In the genomic region with DNA sequence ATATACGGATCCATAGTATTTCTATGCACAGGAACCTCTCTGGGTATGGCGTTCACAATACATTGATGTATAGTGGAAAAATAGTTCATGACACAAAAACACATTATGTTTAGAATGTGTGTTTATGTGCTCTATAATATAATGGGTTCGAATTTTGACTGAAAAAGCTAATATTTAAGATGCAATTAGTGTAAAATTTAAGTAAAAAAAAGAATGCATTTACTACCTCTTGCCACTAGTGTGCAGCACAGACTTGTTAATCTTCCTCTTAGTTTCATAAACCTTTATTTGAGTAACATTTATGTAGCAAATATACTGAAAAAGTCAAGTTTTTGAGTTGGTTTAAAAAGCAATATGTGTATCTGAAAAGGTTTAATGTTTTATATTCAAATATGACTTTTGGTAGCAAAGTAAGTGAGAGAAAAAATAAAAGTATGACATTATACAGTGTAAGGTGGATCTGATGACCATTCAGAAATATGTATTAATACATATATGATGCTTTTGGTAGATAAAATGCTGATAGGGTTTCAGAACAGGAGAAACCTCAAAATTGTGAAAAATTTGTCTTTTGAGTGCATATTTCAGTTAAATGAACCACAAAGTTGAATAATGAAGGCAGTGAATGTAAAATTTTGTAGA, we compare ENCODE assay signal across 8 cellular contexts. TPM values are rescaled to one million over a fixed set of nuclear protein-coding genes. Genes with fewer than 3 reads are reported as not detected.
DNase-seq lines count a peak whose midpoint lies in the region; TF ChIP-seq lines count a peak whose summit lies in the region.

No MANE protein-coding gene starts in this region.

- no peak overlapping the region for H3K4me3 Mint-ChIP-seq in HFFc6

- H3K9me3 ChIP-seq in OCI-LY3 (ENCODE audit: insufficient read depth, low read length) = no peaks in the 10 kb centered on the region
- H3K9me3 ChIP-seq in smooth muscle cell (replicated peaks; ENCODE audit: low read depth) = no peaks in the 10 kb centered on the region

- H3K27ac ChIP-seq in OCI-LY3 (ENCODE audit: low read length) (no peak overlapping the region), smooth muscle cell (ENCODE audit: low read depth) (no peak overlapping the region)

- no peak for TF ChIP-seq POLR2A in erythroblast (IDR thresholded peaks at IDR 0.05; ENCODE audit: low read length)

- no peaks in the 10 kb centered on the region for H3K36me3 Mint-ChIP-seq in HFFc6 (ENCODE audit: low read depth)

- no peaks in the 10 kb centered on the region for H3K27me3 Mint-ChIP-seq in HFFc6 (ENCODE audit: insufficient read depth)

- H2AFZ ChIP-seq in OCI-LY3 (ENCODE audit: low read depth, low read length) (no peak overlapping the region), smooth muscle cell (ENCODE audit: low read depth) (no peak overlapping the region)

- H3K27me3 ChIP-seq in OCI-LY3 (ENCODE audit: low read depth, low read length) (no peaks in the 10 kb centered on the region), smooth muscle cell (ENCODE audit: low read depth) (no peaks in the 10 kb centered on the region)

- H4K20me1 ChIP-seq in OCI-LY3 (ENCODE audit: insufficient read depth, low read length) (no peaks in the 10 kb centered on the region), smooth muscle cell (ENCODE audit: low read depth) (no peaks in the 10 kb centered on the region)

- H3K79me2 ChIP-seq in OCI-LY3 (ENCODE audit: low read length) (no peaks in the 10 kb centered on the region), smooth muscle cell (ENCODE audit: low read depth) (no peaks in the 10 kb centered on the region)

- TF ChIP-seq CTCF in HFFc6 (IDR thresholded peaks at IDR 0.05) (peak; percentile 85), OCI-LY3 (IDR thresholded peaks at IDR 0.05; ENCODE audit: low read depth, low read length) (peak; percentile 97), smooth muscle cell (IDR thresholded peaks at IDR 0.05; ENCODE audit: borderline replicate concordance, insufficient read depth, poor library complexity, severe bottlenecking) (peak; percentile 75)

- H3K4me2 ChIP-seq in OCI-LY3 (ENCODE audit: low read length) (peak overlapping the region; percentile 13), smooth muscle cell (no peak overlapping the region)

- H3F3A ChIP-seq in smooth muscle cell (ENCODE audit: low read depth) = no peaks in the 10 kb centered on the region

- H3K9ac ChIP-seq in OCI-LY3 (ENCODE audit: low read length) (no peak overlapping the region), smooth muscle cell (ENCODE audit: low read depth) (no peak overlapping the region)

- no peak overlapping the region for H3K27ac Mint-ChIP-seq in HFFc6

- no peaks in the 10 kb centered on the region for H3K36me3 ChIP-seq in OCI-LY3 (replicated peaks; ENCODE audit: low read depth, low read length)
- H3K36me3 ChIP-seq in smooth muscle cell (ENCODE audit: low read depth) = no peaks in the 10 kb centered on the region

- H3K9me3 Mint-ChIP-seq in HFFc6 = no peaks in the 10 kb centered on the region

- H3K4me1 ChIP-seq in OCI-LY3 (ENCODE audit: low read length) (no peaks in the 10 kb centered on the region), smooth muscle cell (ENCODE audit: low read depth) (no peaks in the 10 kb centered on the region)

- peak; percentile 57 for DNase-seq in ELR (ENCODE audit: low read depth)
- peak; percentile 27 for DNase-seq in HFFc6
- DNase-seq in erythroblast (lab: John Stamatoyannopoulos, UW) = peak; percentile 13 to 58
- DNase-seq in smooth muscle cell (lab: John Stamatoyannopoulos, UW; ENCODE audit: unreplicated experiment) = no peak
- DNase-seq in amniotic stem cell (lab: John Stamatoyannopoulos, UW) = no peak
- no peak for DNase-seq in effector CD8-positive, alpha-beta T cell (lab: John Stamatoyannopoulos, UW)
- DNase-seq in NCI-H1436 (lab: John Stamatoyannopoulos, UW) = no peak

- H3K4me1 Mint-ChIP-seq in HFFc6 (ENCODE audit: low read depth) = no peaks in the 10 kb centered on the region

- 34% methylated on average over 3 of the region's 3 CpGs for WGBS in smooth muscle cell (ENCODE audit: low lambda C conversion rate)

- no peak overlapping the region for H3K4me3 ChIP-seq in OCI-LY3 (ENCODE audit: low read length)
- H3K4me3 ChIP-seq in smooth muscle cell = no peak overlapping the region

RNA-seq across cellular contexts. Expression of a gene that starts 49.5 kb away (rescaled TPM):
- total RNA-seq in HFFc6 (2021; fragmentation: NEBNext Ultra II Directional; extraction: Animal tissue kit (Norgen Biotek cat#: 25700)) = 1 to 10 TPM; 1.2 to 3.5 (median 2.5) TPM
- total RNA-seq in smooth muscle cell = 9.7 and 15.5 TPM in 2 replicates
- polyA plus RNA-seq in smooth muscle cell = 4.2 and 10.3 TPM in 2 replicates

Comparison
In these comparisons a context has a peak if more than half of its experiments do, and no peak if none do; other contexts are left out.
1. DNase-seq: peak in ELR (single experiment), HFFc6 (single experiment) and erythroblast (2 of 2); none in smooth muscle cell (single experiment), amniotic stem cell (single experiment), effector CD8-positive, alpha-beta T cell (single experiment) and NCI-H1436 (single experiment).
2. Peak in every context shown above with its lines, with median percentiles within 50 percentile points of each other: CTCF ChIP-seq.